Comparison of ENCODE assay signal across 14 cellular contexts in genomic region chr5:160047362-160047761, GRCh38.
"Had no signal": no experiment of that assay in that cellular context is flagged by ENCODE, and none has a peak within 500 bp of the region (broad histone marks: within the 10 kb centered on the region; RNA-seq: fewer than 3 reads in every experiment).

No MANE protein-coding gene starts in this region.

- DNase-seq: activated CD4-positive, alpha-beta T cell treated with anti-CD3 and anti-CD28 coated beads, Interleukin-2, amount 50 U/mL, for 4 hours; activated gamma-delta T cell; activated T-cell treated with anti-CD3 and anti-CD28 coated beads, Interleukin-2, amount 50 U/mL, for 4 hours; central memory CD4-positive, alpha-beta T cell; hypothalamus; mammary epithelial cell; mucosa of descending colon; natural killer cell; stimulated activated CD4-positive, alpha-beta T cell treated with anti-CD3 and anti-CD28 coated beads, Interleukin-2, amount 100 ng/mL, for 24 hours; stimulated activated naive CD4-positive, alpha-beta T cell; T-helper 2 cell had no signal

- H3K9me3 Mint-ChIP-seq: activated T-cell treated with anti-CD3 and anti-CD28 coated beads, Interleukin-2, amount 50 U/mL, for 4 hours; dendritic cell treated with granulocyte-macrophage colony-stimulating factor and Interleukin-4, amounts not matched to agents 40 ng/mL and 50 ng/mL, for 4 days; natural killer cell had no signal

- H3K27me3 Mint-ChIP-seq: dendritic cell treated with granulocyte-macrophage colony-stimulating factor and Interleukin-4, amounts not matched to agents 40 ng/mL and 50 ng/mL, for 4 days had no signal

- H3K4me3 Mint-ChIP-seq: activated T-cell treated with anti-CD3 and anti-CD28 coated beads, Interleukin-2, amount 50 U/mL, for 4 hours; dendritic cell treated with granulocyte-macrophage colony-stimulating factor and Interleukin-4, amounts not matched to agents 40 ng/mL and 50 ng/mL, for 4 days; natural killer cell had no signal

- ATAC-seq: activated T-cell treated with anti-CD3 and anti-CD28 coated beads, Interleukin-2, amount 50 U/mL, for 4 hours; mucosa of descending colon; natural killer cell had no signal

- H3K36me3 ChIP-seq: prostate gland had no signal

- H3K27ac Mint-ChIP-seq: dendritic cell treated with granulocyte-macrophage colony-stimulating factor and Interleukin-4, amounts not matched to agents 40 ng/mL and 50 ng/mL, for 4 days; natural killer cell had no signal

- H3K9me3 ChIP-seq: mucosa of descending colon, prostate gland, sigmoid colon had no signal

- H3K27ac ChIP-seq: prostate gland, sigmoid colon had no signal

- H3K4me1 Mint-ChIP-seq: natural killer cell had no signal

- H3K4me1 ChIP-seq: prostate gland, sigmoid colon had no signal

- H3K27me3 ChIP-seq: sigmoid colon had no signal

- H3K4me3 ChIP-seq: mucosa of descending colon, prostate gland, sigmoid colon had no signal
